Comparison of ENCODE assay signal across 8 cellular contexts in genomic region chr17:1005361-1005946, GRCh38. TPM values are rescaled to one million over a fixed set of nuclear protein-coding genes. Genes with fewer than 3 reads are reported as not detected.
A peak's percentile ranks its signal among the peaks of the same experiment; 100 is the strongest.
DNase-seq lines count a peak whose midpoint lies in the region; ATAC-seq and TF ChIP-seq lines count a peak whose summit lies in the region.

No MANE protein-coding gene starts in this region.

- H3K36me3 ChIP-seq in BE2C (peaks cover 20% of the 10 kb centered on the region), vagina (peaks cover 0 to 60% of the 10 kb centered on the region in 2 donors)

- H3K27ac ChIP-seq in vagina, result peak overlapping the region; percentile 66

- TF ChIP-seq POLR2A in vagina (IDR thresholded peaks at IDR 0.05), result no peak

- H3K9me3 ChIP-seq in BE2C, result no peaks in the 10 kb centered on the region
- H3K9me3 ChIP-seq in vagina, result no peaks in the 10 kb centered on the region

- ATAC-seq in GM18907 (IDR thresholded peaks at IDR 0.05; ENCODE audit: unreplicated experiment) (no peak), HG03457 (IDR thresholded peaks at IDR 0.05; ENCODE audit: unreplicated experiment) (no peak)

- peak; percentile 28 for DNase-seq in BE2C
- peak; percentile 56 for DNase-seq in NCI-H1694 (lab: John Stamatoyannopoulos, UW)
- peak; percentile 20 for DNase-seq in choroid plexus epithelial cell (ENCODE audit: low read depth)
- DNase-seq in medulla oblongata (ENCODE audit: extremely low spot score), result peak; percentile 90
- DNase-seq in vagina (ENCODE audit: extremely low spot score in 2 of 2), result no peak
- DNase-seq in RKO (ENCODE audit: low spot score), result no peak

- H3K4me3 ChIP-seq in BE2C (ENCODE audit: low read depth, low read length) (no peak overlapping the region), choroid plexus epithelial cell (ENCODE audit: low read depth, low read length) (no peak overlapping the region), vagina (peak overlapping the region in 1 of 2 donors; percentile 2)

- H3K27me3 ChIP-seq in BE2C, result no peaks in the 10 kb centered on the region
- no peaks in the 10 kb centered on the region for H3K27me3 ChIP-seq in vagina

- intact Hi-C loops in vagina (cut with DNase I), result no loop called here

- TF ChIP-seq CTCF in BE2C (IDR thresholded peaks at IDR 0.05; ENCODE audit: low read depth, low read length), result no peak
- no peak for TF ChIP-seq CTCF in choroid plexus epithelial cell (conservative IDR thresholded peaks at IDR 0.05; ENCODE audit: low read depth, low read length)
- no peak for TF ChIP-seq CTCF in vagina (IDR thresholded peaks at IDR 0.05)

- no peaks in the 10 kb centered on the region for H3K4me1 ChIP-seq in BE2C
- H3K4me1 ChIP-seq in vagina, result peaks cover 84% of the 10 kb centered on the region

RNA-seq across cellular contexts. Expression of gene TIMM22, which starts 8.5 kb away (rescaled TPM):
- polyA plus RNA-seq in BE2C (2012; ENCODE audit: insufficient read depth, insufficient read length, low read depth), result 16.4 TPM
- 8.8 TPM for total RNA-seq in vagina

RNA-seq across cellular contexts. Expression of gene NXN, which starts 25.9 kb away (rescaled TPM):
- 11.4 TPM for polyA plus RNA-seq in BE2C (2012; ENCODE audit: insufficient read depth, insufficient read length, low read depth)
- total RNA-seq in vagina, result 51.6 TPM

Comparison
In these comparisons a context has a peak if more than half of its experiments do, and no peak if none do; other contexts are left out.
1. DNase-seq: peak in BE2C (single experiment), NCI-H1694 (single experiment), choroid plexus epithelial cell (single experiment) and medulla oblongata (single experiment); none in vagina (0 of 2) and RKO (single experiment).